Comparison of ENCODE assay signal across 10 cellular contexts in the genomic region with DNA sequence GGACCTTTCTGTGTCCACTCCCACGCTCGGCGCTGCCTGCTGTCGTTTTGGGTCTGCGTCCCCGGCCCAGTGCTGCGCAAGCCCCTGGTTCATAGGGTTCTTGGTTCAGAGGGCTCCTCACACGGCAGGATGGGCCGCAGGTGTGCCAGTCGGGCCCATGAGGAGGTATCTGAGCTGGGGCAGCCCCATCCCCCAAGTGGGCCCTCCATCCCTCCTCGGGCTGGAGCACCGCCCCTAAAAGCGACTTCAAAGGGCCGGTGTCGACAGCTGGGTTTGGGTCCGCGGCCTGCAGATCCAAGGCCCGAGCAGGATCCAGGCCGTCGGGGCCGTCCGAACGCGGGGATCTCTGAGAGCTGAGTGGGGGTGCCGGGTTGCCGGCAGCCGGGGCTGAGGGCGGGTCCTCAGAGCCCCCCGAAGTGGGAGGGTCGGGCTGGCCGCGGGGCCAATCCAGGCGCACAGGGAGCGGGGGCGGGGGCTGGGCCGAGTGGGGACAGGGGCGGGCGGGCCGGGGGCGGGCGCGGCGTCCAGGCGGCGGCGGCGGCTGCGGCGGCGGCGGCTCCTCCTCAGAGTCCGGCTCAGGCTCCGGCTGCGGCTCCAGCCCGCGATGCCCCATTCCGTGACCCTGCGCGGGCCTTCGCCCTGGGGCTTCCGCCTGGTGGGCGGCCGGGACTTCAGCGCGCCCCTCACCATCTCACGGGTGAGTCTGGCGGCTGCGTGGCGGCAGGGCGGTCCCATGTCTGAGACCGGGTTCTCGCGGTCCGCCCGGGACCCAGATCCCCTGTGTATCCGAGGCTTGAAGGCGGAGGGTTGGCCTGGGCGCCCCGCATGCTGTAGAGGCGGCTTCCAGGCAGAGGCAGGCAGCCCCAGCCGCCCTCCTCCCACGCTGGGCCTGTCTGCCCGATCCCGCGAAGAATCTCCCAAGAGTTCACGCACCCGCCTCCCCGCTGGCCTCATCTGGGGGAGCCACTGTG. TPM values are rescaled to one million over a fixed set of nuclear protein-coding genes. Genes with fewer than 3 reads are reported as not detected.
DNase-seq lines count a peak whose midpoint lies in the region; ATAC-seq and TF ChIP-seq lines count a peak whose summit lies in the region.
"Had no signal": no experiment of that assay in that cellular context is flagged by ENCODE, and none has a peak within 500 bp of the region (broad histone marks: within the 10 kb centered on the region; RNA-seq: fewer than 3 reads in every experiment).

A gene with protein sequence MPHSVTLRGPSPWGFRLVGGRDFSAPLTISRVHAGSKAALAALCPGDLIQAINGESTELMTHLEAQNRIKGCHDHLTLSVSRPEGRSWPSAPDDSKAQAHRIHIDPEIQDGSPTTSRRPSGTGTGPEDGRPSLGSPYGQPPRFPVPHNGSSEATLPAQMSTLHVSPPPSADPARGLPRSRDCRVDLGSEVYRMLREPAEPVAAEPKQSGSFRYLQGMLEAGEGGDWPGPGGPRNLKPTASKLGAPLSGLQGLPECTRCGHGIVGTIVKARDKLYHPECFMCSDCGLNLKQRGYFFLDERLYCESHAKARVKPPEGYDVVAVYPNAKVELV (plus strand): TSS at position 566 of the 971 bp plus-strand sequence. CDS start 39 bp downstream, at position 605.

- H3K4me1 Mint-ChIP-seq in natural killer cell: peaks cover 0 to 9% of the 10 kb centered on the region in 2 donors
- peaks cover 0 to 5% of the 10 kb centered on the region in 2 donors for H3K4me1 Mint-ChIP-seq in natural killer cell treated with Interleukin-12 subunit alpha and Interleukin-12 subunit beta and Interleukin-15 and Interleukin-18, amount 100 ng/mL, for 72 hours (ENCODE audit: low read depth in 2 of 2)

- H3K4me3 ChIP-seq in mucosa of rectum (ENCODE audit: low read length in 2 of 2) (peak within 1 kb of the TSS in 1 of 2 donors; percentile 63), Karpas-422 (ENCODE audit: low read length) (no peak within 1 kb of the TSS)

- DNase-seq in natural killer cell (peak; percentile 17), Karpas-422 (no peak), SIG-M5 (lab: John Stamatoyannopoulos, UW) (no peak), DMS 273 (lab: John Stamatoyannopoulos, UW; ENCODE audit: unreplicated experiment) (no peak)
- DNase-seq in natural killer cell treated with Interleukin-12 subunit alpha and Interleukin-12 subunit beta and Interleukin-15 and Interleukin-18, amount 100 ng/mL, for 72 hours (ENCODE audit: low spot score): no peak

- H3K27ac ChIP-seq in mucosa of rectum (ENCODE audit: low read depth in 2 of 2, low read length in 2 of 2) (peak within 1 kb of the TSS; percentile 81 to 86), Karpas-422 (ENCODE audit: low read length) (no peak within 1 kb of the TSS)

- no peaks in the 10 kb centered on the region for H3K9me3 Mint-ChIP-seq in natural killer cell
- H3K9me3 Mint-ChIP-seq in natural killer cell treated with Interleukin-12 subunit alpha and Interleukin-12 subunit beta and Interleukin-15 and Interleukin-18, amount 100 ng/mL, for 72 hours: no peaks in the 10 kb centered on the region
- H3K9me3 Mint-ChIP-seq: T-helper 1 cell treated with Interleukin-12 subunit alpha and Interleukin-12 subunit beta and Interleukin-4 antibody, amounts not matched to agents 30 μg/mL and 1 μg/mL, for 36 hours had no signal

- H3K9me3 ChIP-seq in mucosa of rectum (ENCODE audit: control insufficient read depth in 2 of 2, low read length in 2 of 2) (no peaks in the 10 kb centered on the region), Karpas-422 (ENCODE audit: low read length) (no peaks in the 10 kb centered on the region)

- H3K27ac Mint-ChIP-seq in natural killer cell: no peak within 1 kb of the TSS
- peak within 1 kb of the TSS in 1 of 2 donors; percentile 13 for H3K27ac Mint-ChIP-seq in natural killer cell treated with Interleukin-12 subunit alpha and Interleukin-12 subunit beta and Interleukin-15 and Interleukin-18, amount 100 ng/mL, for 72 hours
- H3K27ac Mint-ChIP-seq: T-helper 1 cell treated with Interleukin-12 subunit alpha and Interleukin-12 subunit beta and Interleukin-4 antibody, amounts not matched to agents 30 μg/mL and 1 μg/mL, for 36 hours had no signal

- H4K20me1 ChIP-seq in Karpas-422 (ENCODE audit: insufficient read depth, low read depth, low read length): no peaks in the 10 kb centered on the region

- no peaks in the 10 kb centered on the region for H3K36me3 ChIP-seq in mucosa of rectum (ENCODE audit: control insufficient read depth in 2 of 2, insufficient read depth in 2 of 2, low read length in 2 of 2)
- no peaks in the 10 kb centered on the region for H3K36me3 ChIP-seq in Karpas-422 (ENCODE audit: insufficient read depth, low read length)

- H3K4me3 Mint-ChIP-seq in natural killer cell: peak within 1 kb of the TSS; percentile 25
- no peak within 1 kb of the TSS for H3K4me3 Mint-ChIP-seq in natural killer cell treated with Interleukin-12 subunit alpha and Interleukin-12 subunit beta and Interleukin-15 and Interleukin-18, amount 100 ng/mL, for 72 hours
- H3K4me3 Mint-ChIP-seq: T-helper 1 cell treated with Interleukin-12 subunit alpha and Interleukin-12 subunit beta and Interleukin-4 antibody, amounts not matched to agents 30 μg/mL and 1 μg/mL, for 36 hours had no signal

- no peak within 1 kb of the TSS for H3K4me2 ChIP-seq in Karpas-422 (ENCODE audit: low read depth, low read length, poor library complexity, severe bottlenecking)

- H3K9ac ChIP-seq in mucosa of rectum (ENCODE audit: low read depth in 1 of 2, low read length in 2 of 2): peak within 1 kb of the TSS; percentile 64 to 67
- no peak within 1 kb of the TSS for H3K9ac ChIP-seq in Karpas-422 (ENCODE audit: low read length)

- ATAC-seq in natural killer cell (peak in 2 of 3 donors; percentile 26 to 29), GM21619 (IDR thresholded peaks at IDR 0.05; ENCODE audit: unreplicated experiment) (no peak)
- no peak for ATAC-seq in natural killer cell treated with Interleukin-12 subunit alpha and Interleukin-12 subunit beta and Interleukin-15 and Interleukin-18, amount 100 ng/mL, for 72 hours

- no peaks in the 10 kb centered on the region for H3K79me2 ChIP-seq in Karpas-422 (ENCODE audit: low read length)

- no peak within 1 kb of the TSS for H2AFZ ChIP-seq in Karpas-422 (ENCODE audit: low read length)

- peaks cover 13 to 22% of the 10 kb centered on the region in 2 donors for H3K27me3 Mint-ChIP-seq in natural killer cell (ENCODE audit: low read depth in 2 of 2)
- H3K27me3 Mint-ChIP-seq in natural killer cell treated with Interleukin-12 subunit alpha and Interleukin-12 subunit beta and Interleukin-15 and Interleukin-18, amount 100 ng/mL, for 72 hours: peaks cover 11% of the 10 kb centered on the region in 2 donors

- TF ChIP-seq CTCF in natural killer cell (IDR thresholded peaks at IDR 0.05): no peak

- H3K4me1 ChIP-seq in mucosa of rectum (ENCODE audit: control insufficient read depth in 2 of 2, insufficient read depth in 2 of 2, low read length in 2 of 2): peaks cover 4 to 13% of the 10 kb centered on the region in 2 donors
- no peaks in the 10 kb centered on the region for H3K4me1 ChIP-seq in Karpas-422 (ENCODE audit: low read length)

- no peaks in the 10 kb centered on the region for H3K27me3 ChIP-seq in mucosa of rectum (ENCODE audit: control insufficient read depth in 2 of 2, insufficient read depth in 2 of 2, low read length in 2 of 2)
- no peaks in the 10 kb centered on the region for H3K27me3 ChIP-seq in Karpas-422 (ENCODE audit: low read length)

- no peaks in the 10 kb centered on the region for H3K36me3 Mint-ChIP-seq in natural killer cell
- no peaks in the 10 kb centered on the region for H3K36me3 Mint-ChIP-seq in natural killer cell treated with Interleukin-12 subunit alpha and Interleukin-12 subunit beta and Interleukin-15 and Interleukin-18, amount 100 ng/mL, for 72 hours

- intact Hi-C loops in natural killer cell (cut with micrococcal nuclease): no loop called here

- no peaks in the 10 kb centered on the region for H3K9me2 ChIP-seq in Karpas-422 (replicated peaks; ENCODE audit: insufficient read depth, low read length)

- in situ Hi-C loops in endometrial microvascular endothelial cells (cut with HindIII; ENCODE audit: inconsistent ontology term, low pct_unique_long_range_greater_than_20kb, low sequenced_read_pairs): no loop called here

RNA-seq across cellular contexts. Expression of the gene that starts here (rescaled TPM):
- total RNA-seq in natural killer cell (not detected), endometrial microvascular endothelial cells (ENCODE audit: inconsistent ontology term) (113 TPM)
- not detected for total RNA-seq in natural killer cell treated with Interleukin-12 subunit alpha and Interleukin-12 subunit beta and Interleukin-15 and Interleukin-18, amount 100 ng/mL, for 72 hours
- total RNA-seq in Karpas-422 (2014; rRNA removed; shearing (Covaris generic); ENCODE audit: low replicate concordance): not detected in 2 replicates
- total RNA-seq: G401 had no signal

Comparison
In these comparisons a context has a peak if more than half of its experiments do, and no peak if none do; other contexts are left out.
1. RNA of the gene that starts here (total RNA-seq): 113 TPM in endometrial microvascular endothelial cells (single experiment); not detected in natural killer cell treated with Interleukin-12 subunit alpha and Interleukin-12 subunit beta and Interleukin-15 and Interleukin-18, amount 100 ng/mL, for 72 hours, not detected in natural killer cell and not detected in Karpas-422; every median in the first group is over 10 times any median in the second.
2. Peak in DNase-seq and ATAC-seq in natural killer cell; RNA of the gene not detected or under 1 TPM.